In the genomic region with DNA sequence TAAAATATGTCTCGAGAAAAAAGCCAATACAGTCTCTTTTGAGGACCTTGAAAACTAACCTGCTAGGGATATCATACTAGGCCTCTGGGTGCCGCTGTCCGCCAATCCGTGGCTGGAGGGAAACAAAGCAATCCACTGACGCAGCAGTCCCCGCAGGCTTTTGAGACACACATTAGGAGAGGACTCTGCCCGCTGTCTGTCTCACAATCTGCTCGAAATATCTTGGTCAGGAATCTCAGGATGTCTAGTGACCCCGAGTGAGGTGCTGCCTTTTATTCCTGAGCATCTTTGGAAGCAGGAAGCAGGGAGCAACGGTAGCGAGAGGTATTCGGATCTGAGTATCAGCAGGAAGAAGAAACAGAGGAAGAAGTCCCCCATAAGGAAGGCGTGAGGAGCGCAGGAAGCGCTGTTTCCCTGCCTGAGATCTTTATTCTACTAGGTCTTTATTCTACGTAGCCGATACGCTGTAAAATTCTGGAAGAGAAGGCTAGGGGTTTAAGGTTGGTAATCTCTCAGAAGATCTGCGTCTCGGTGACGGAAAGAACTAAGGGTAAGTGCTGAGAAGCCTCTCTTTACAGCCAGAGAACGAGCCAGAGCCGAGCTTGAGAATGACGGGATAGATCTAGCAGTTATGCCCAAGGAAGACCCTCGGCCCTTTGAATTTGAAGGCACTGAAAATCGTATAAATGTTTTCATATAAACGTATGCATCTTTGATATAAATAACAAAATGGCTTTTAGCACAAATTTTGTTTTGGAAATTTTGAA, we compare ENCODE assay signal across 8 cellular contexts. TPM values are rescaled to one million over a fixed set of nuclear protein-coding genes. Genes with fewer than 3 reads are reported as not detected.
DNase-seq lines count a peak whose midpoint lies in the region; ATAC-seq and TF ChIP-seq lines count a peak whose summit lies in the region.

No MANE protein-coding gene starts in this region.

- peak overlapping the region in 1 of 2 donors; percentile 66 for H3K27ac ChIP-seq in lung (ENCODE audit: low read depth in 1 of 2, low read length in 1 of 2)

- TF ChIP-seq CTCF in NB4 (IDR thresholded peaks at IDR 0.05; ENCODE audit: low read depth, low read length), result peak; percentile 68
- TF ChIP-seq CTCF in lung (IDR thresholded peaks at IDR 0.05; ENCODE audit: control extremely low read depth, extremely low read depth), result peak; percentile 3

- H3K4me1 ChIP-seq in lung (ENCODE audit: control insufficient read depth in 2 of 2, insufficient read depth in 2 of 2, low read length in 2 of 2), result peaks cover 0 to 2% of the 10 kb centered on the region in 2 donors

- peak overlapping the region; percentile 78 for H3K4me3 ChIP-seq in NB4 (ENCODE audit: low read depth, low read length)
- H3K4me3 ChIP-seq in lung, result peak overlapping the region; percentile 10

- no peaks in the 10 kb centered on the region for H3K36me3 ChIP-seq in lung (ENCODE audit: control insufficient read depth in 2 of 2, insufficient read depth in 2 of 2, low read length in 2 of 2)

- peak; percentile 66 for DNase-seq in D341Med (ENCODE audit: low spot score)
- peak; percentile 85 for DNase-seq in NB4 (ENCODE audit: low read depth)
- peak; percentile 77 for DNase-seq in activated CD4-positive, alpha-beta T cell treated with anti-CD3 and anti-CD28 coated beads for 48 hours
- peak; percentile 82 for DNase-seq in dedifferentiated amniotic fluid mesenchymal stem cell (ENCODE audit: extremely low spot score)
- DNase-seq in lung (ENCODE audit: low spot score), result no peak
- DNase-seq in stimulated activated CD8-positive, alpha-beta memory T cell treated with anti-CD3 and anti-CD28 coated beads, Interleukin-12 subunit alpha, Interleukin-12 subunit beta, amount 100 ng/mL, for 24 hours (ENCODE audit: extremely low read depth), result peak; percentile 26
- no peak for DNase-seq in A172 (ENCODE audit: low spot score)

- no peak for TF ChIP-seq POLR2A in NB4 (IDR thresholded peaks at IDR 0.05; ENCODE audit: extremely low read depth, insufficient read length)

- WGBS in lung, 2 donors, result 12 to 13% methylated on average over 27 of the region's 27 CpGs

- peaks cover 0 to 36% of the 10 kb centered on the region in 2 donors for H3K9me3 ChIP-seq in lung (ENCODE audit: control insufficient read depth in 2 of 2, insufficient read depth in 1 of 2, low read length in 1 of 2)

- ATAC-seq in GM21786 (IDR thresholded peaks at IDR 0.05; ENCODE audit: unreplicated experiment), result peak; percentile 85
- ATAC-seq in lung (ENCODE audit: insufficient read depth, low FRiP score), result peak; percentile 58

- peaks cover 4% of the 10 kb centered on the region for H3K27me3 ChIP-seq in lung (ENCODE audit: control insufficient read depth, insufficient read depth)

RNA-seq across cellular contexts. Expression of gene PCDHGA1, which starts 4.0 kb away (rescaled TPM):
- under 1 TPM; 0.57 to 0.71 TPM for total RNA-seq in lung
- under 1 TPM; 0.15 to 0.16 TPM for polyA plus RNA-seq in lung
- 1.5 and 1.6 TPM in 2 replicates for total RNA-seq in A172 (2014; rRNA removed; shearing (Covaris generic))

RNA-seq across cellular contexts. Expression of gene TAF7, which starts 5.7 kb away (rescaled TPM):
- 10 to 100 TPM; 51.4 to 97.1 TPM for total RNA-seq in lung
- 10 to 100 TPM; 29.9 to 76.2 TPM for polyA plus RNA-seq in lung
- total RNA-seq in A172 (2014; rRNA removed; shearing (Covaris generic)), result 109 and 119 TPM in 2 replicates

RNA-seq across cellular contexts. Expression of gene PCDHGA2, which starts 12.3 kb away (rescaled TPM):
- total RNA-seq in lung, result 1 to 10 TPM; 5.5 to 7.7 TPM
- 1 to 10 TPM in 1 of 2 donors, under 1 TPM in 1; 0.39 to 1.1 TPM for polyA plus RNA-seq in lung
- total RNA-seq in A172 (2014; rRNA removed; shearing (Covaris generic)), result 0.57 and 1.1 TPM in 2 replicates

RNA-seq across cellular contexts. Expression of gene PCDHGA3, which starts 17.4 kb away (rescaled TPM):
- 1 to 10 TPM; 2.1 to 5.1 TPM for total RNA-seq in lung
- under 1 TPM; 0.26 to 0.45 TPM for polyA plus RNA-seq in lung
- 0.14 TPM in 1 of 2 replicates, not detected in the other for total RNA-seq in A172 (2014; rRNA removed; shearing (Covaris generic))

RNA-seq across cellular contexts. Expression of gene SLC25A2, which starts 22.4 kb away (rescaled TPM):
- total RNA-seq in lung, result under 1 TPM; 0.17 to 0.83 TPM
- polyA plus RNA-seq in lung, result under 1 TPM; 0.05 to 0.22 TPM
- total RNA-seq in A172 (2014; rRNA removed; shearing (Covaris generic)), result not detected in 2 replicates

Comparison
In these comparisons a context has a peak if more than half of its experiments do, and no peak if none do; other contexts are left out.
1. DNase-seq: peak in D341Med (single experiment), NB4 (single experiment), activated CD4-positive, alpha-beta T cell treated with anti-CD3 and anti-CD28 coated beads for 48 hours (single experiment), dedifferentiated amniotic fluid mesenchymal stem cell (single experiment) and stimulated activated CD8-positive, alpha-beta memory T cell treated with anti-CD3 and anti-CD28 coated beads, Interleukin-12 subunit alpha, Interleukin-12 subunit beta, amount 100 ng/mL, for 24 hours (single experiment); none in lung (single experiment) and A172 (single experiment).